ENCODE assay signal across 11 cellular contexts in genomic region chr7:127251048-127251451, GRCh38. TPM values are rescaled to one million over a fixed set of nuclear protein-coding genes. Genes with fewer than 3 reads are reported as not detected.
DNase-seq lines count a peak whose midpoint lies in the region; ATAC-seq and TF ChIP-seq lines count a peak whose summit lies in the region.
"Had no signal": no experiment of that assay in that cellular context is flagged by ENCODE, and none has a peak within 500 bp of the region (broad histone marks: within the 10 kb centered on the region; RNA-seq: fewer than 3 reads in every experiment).

No MANE protein-coding gene starts in this region.

- H3K23ac ChIP-seq in mesenchymal stem cell (ENCODE audit: low read length in 2 of 2): no peak overlapping the region

- H3K27ac ChIP-seq in cardiac muscle cell (no peak overlapping the region), heart right ventricle (no peak overlapping the region), mesenchymal stem cell (ENCODE audit: low read length, poor library complexity, severe bottlenecking) (no peak overlapping the region), transverse colon (no peak overlapping the region)
- H3K27ac ChIP-seq: gastroesophageal sphincter, neutrophil had no signal

- H3K4ac ChIP-seq in mesenchymal stem cell (ENCODE audit: low read depth in 1 of 2, low read length in 2 of 2): no peak overlapping the region

- TF ChIP-seq CTCF in cardiac muscle cell (IDR thresholded peaks at IDR 0.05; ENCODE audit: low read depth, low read length) (no peak), heart right ventricle (IDR thresholded peaks at IDR 0.05) (no peak), transverse colon (IDR thresholded peaks at IDR 0.05) (no peak)

- no peak overlapping the region for H3K18ac ChIP-seq in mesenchymal stem cell (ENCODE audit: low read depth in 1 of 2, low read length in 2 of 2)

- in situ Hi-C loops in transverse colon (cut with MboI; ENCODE audit: low pct_ligation_motif_present in 1 of 4, low pct_unique_long_range_greater_than_20kb in 1 of 4, low sequenced_read_pairs in 3 of 4): no loop called here

- H3K14ac ChIP-seq in mesenchymal stem cell (ENCODE audit: low read length in 2 of 2): no peak overlapping the region

- TF ChIP-seq EP300 in transverse colon (IDR thresholded peaks at IDR 0.05; ENCODE audit: low read depth): no peak

- no peaks in the 10 kb centered on the region for H3K36me3 ChIP-seq in cardiac muscle cell
- H3K36me3 ChIP-seq in heart right ventricle: no peaks in the 10 kb centered on the region
- no peaks in the 10 kb centered on the region for H3K36me3 ChIP-seq in mesenchymal stem cell (ENCODE audit: control insufficient read depth in 1 of 2, insufficient read depth in 2 of 2, low read depth in 1 of 2, low read length in 2 of 2)
- H3K36me3 ChIP-seq in transverse colon: no peaks in the 10 kb centered on the region
- H3K36me3 ChIP-seq: gastroesophageal sphincter, neutrophil had no signal

- H3K27ac Mint-ChIP-seq in activated T-helper 17 cell treated with anti-CD3 and anti-CD28 coated beads, Interleukin-2, amount 50 U/mL, for 72 hours: no peak overlapping the region

- H3K36me3 Mint-ChIP-seq in activated T-helper 17 cell treated with anti-CD3 and anti-CD28 coated beads, Interleukin-2, amount 50 U/mL, for 72 hours (ENCODE audit: low read depth): no peaks in the 10 kb centered on the region

- H3K9me3 ChIP-seq in cardiac muscle cell (ENCODE audit: low read depth): no peaks in the 10 kb centered on the region
- no peaks in the 10 kb centered on the region for H3K9me3 ChIP-seq in heart right ventricle
- no peaks in the 10 kb centered on the region for H3K9me3 ChIP-seq in mesenchymal stem cell (ENCODE audit: control insufficient read depth, low read length)
- H3K9me3 ChIP-seq in transverse colon: no peaks in the 10 kb centered on the region
- H3K9me3 ChIP-seq: gastroesophageal sphincter, neutrophil had no signal

- no peak overlapping the region for H2BK5ac ChIP-seq in mesenchymal stem cell (ENCODE audit: low read depth, low read length, poor library complexity, severe bottlenecking)

- no peak for DNase-seq in cardiac muscle cell (ENCODE audit: low read depth in 1 of 2, low spot score in 1 of 2)
- DNase-seq in heart right ventricle: no peak
- no peak for DNase-seq in mesenchymal stem cell
- no peak for DNase-seq in transverse colon
- DNase-seq in T-helper 1 cell: no peak
- DNase-seq: activated CD4-positive, CD25-positive, alpha-beta regulatory T cell treated with anti-CD3 and anti-CD28 coated beads, Interleukin-2, amount 50 U/mL, for 72 hours had no signal

- H2BK15ac ChIP-seq in mesenchymal stem cell (ENCODE audit: low read depth, poor library complexity, severe bottlenecking): no peak overlapping the region

- H3K27me3 ChIP-seq in cardiac muscle cell (peaks cover 92% of the 10 kb centered on the region), heart right ventricle (peaks cover 0 to 100% (median 92%) of the 10 kb centered on the region in 7 donors), mesenchymal stem cell (ENCODE audit: control insufficient read depth in 1 of 2, insufficient read depth in 1 of 2, low read length in 2 of 2) (peaks cover 73 to 85% of the 10 kb centered on the region in 2 experiments), transverse colon (peaks cover 58% of the 10 kb centered on the region)

- no peak overlapping the region for H4K8ac ChIP-seq in mesenchymal stem cell (ENCODE audit: low read length)

- WGBS in heart right ventricle, 2 donors: 4% methylated on average over 22 of the region's 22 CpGs
- 9% methylated on average over 16 of the region's 22 CpGs for WGBS in mesenchymal stem cell
- 6 to 11% methylated on average over 9 to 22 of the region's 22 CpGs for WGBS in transverse colon (ENCODE audit: low coverage in 1 of 2), 2 donors

- H3K4me3 ChIP-seq in cardiac muscle cell (peak overlapping the region; percentile 39), heart right ventricle (peak overlapping the region in 4 of 10 donors; percentile 11 to 72 (median 44)), mesenchymal stem cell (ENCODE audit: insufficient read depth in 1 of 2, low read depth in 1 of 2, low read length in 2 of 2) (no peak overlapping the region), transverse colon (peak overlapping the region in 3 of 4 donors; percentile 57 to 85 (median 68))

- H3K4me3 Mint-ChIP-seq in activated T-helper 17 cell treated with anti-CD3 and anti-CD28 coated beads, Interleukin-2, amount 50 U/mL, for 72 hours: peak overlapping the region; percentile 78

- TF ChIP-seq POLR2A in transverse colon (IDR thresholded peaks at IDR 0.05): no peak

- H3K79me1 ChIP-seq in mesenchymal stem cell (replicated peaks; ENCODE audit: low read length, poor library complexity, severe bottlenecking): no peaks in the 10 kb centered on the region

- no peak overlapping the region for H4K91ac ChIP-seq in mesenchymal stem cell (ENCODE audit: low read length)

- H3K4me1 Mint-ChIP-seq in activated T-helper 17 cell treated with anti-CD3 and anti-CD28 coated beads, Interleukin-2, amount 50 U/mL, for 72 hours: peaks cover 10% of the 10 kb centered on the region

- ATAC-seq in heart right ventricle: no peak
- no peak for ATAC-seq in activated T-helper 17 cell treated with anti-CD3 and anti-CD28 coated beads, Interleukin-2, amount 50 U/mL, for 72 hours (replicated peaks)
- ATAC-seq in HG02759 (IDR thresholded peaks at IDR 0.05; ENCODE audit: unreplicated experiment): no peak
- no peak for ATAC-seq in GM18511 (IDR thresholded peaks at IDR 0.05; ENCODE audit: unreplicated experiment)
- ATAC-seq: gastroesophageal sphincter had no signal

- H3K4me1 ChIP-seq in cardiac muscle cell (ENCODE audit: low read depth): peaks cover 2% of the 10 kb centered on the region
- peaks cover 10 to 29% (median 22%) of the 10 kb centered on the region in 9 donors for H3K4me1 ChIP-seq in heart right ventricle
- H3K4me1 ChIP-seq in mesenchymal stem cell (ENCODE audit: control insufficient read depth, insufficient read depth, low read depth, low read length): peaks cover 22% of the 10 kb centered on the region
- H3K4me1 ChIP-seq in transverse colon: peaks cover 9 to 30% (median 23%) of the 10 kb centered on the region in 4 donors

- no peak overlapping the region for H3K9ac ChIP-seq in mesenchymal stem cell (ENCODE audit: low read length)

- peaks cover 52% of the 10 kb centered on the region for H3K27me3 Mint-ChIP-seq in activated T-helper 17 cell treated with anti-CD3 and anti-CD28 coated beads, Interleukin-2, amount 50 U/mL, for 72 hours

- H2BK120ac ChIP-seq in mesenchymal stem cell (ENCODE audit: low read depth, low read length): no peak overlapping the region

- H2AK5ac ChIP-seq in mesenchymal stem cell (ENCODE audit: low read length, severe bottlenecking): no peak overlapping the region

- H2BK12ac ChIP-seq in mesenchymal stem cell (ENCODE audit: low read length in 2 of 2): no peak overlapping the region

- H3K9me3 Mint-ChIP-seq in activated T-helper 17 cell treated with anti-CD3 and anti-CD28 coated beads, Interleukin-2, amount 50 U/mL, for 72 hours: no peaks in the 10 kb centered on the region

- H3K4me2 ChIP-seq in mesenchymal stem cell (ENCODE audit: low read length, poor library complexity, severe bottlenecking): peak overlapping the region; percentile 50

- intact Hi-C loops in heart right ventricle (cut with DNase I): loop anchor here in 5 of 10 donors (5.0 to 10.0 kb wide), 4 partner anchors 146 to 446 kb away; no protein-coding TSS in a partner anchor
- intact Hi-C loops in transverse colon (cut with DNase I; ENCODE audit: low total_unique reads): no loop called here

- no peak overlapping the region for H2AFZ ChIP-seq in mesenchymal stem cell (ENCODE audit: low read depth, low read length)

RNA-seq across cellular contexts. Expression of gene GRM8, which starts 1.7 kb away (rescaled TPM):
- total RNA-seq in cardiac muscle cell (0.18 and 1.3 TPM in 2 replicates), heart right ventricle (under 1 TPM in 5 of 10 donors, not detected in 5; 0.13 to 0.68 (median 0.34) TPM), transverse colon (1 to 10 TPM in 2 of 4 donors, under 1 TPM in 2; 0.68 to 9.7 (median 2.9) TPM)
- polyA plus RNA-seq in cardiac muscle cell (0.92 and 2.0 TPM in 2 replicates), heart right ventricle (under 1 TPM; 0.16 to 0.37 TPM)
- not detected for total RNA-seq in activated T-helper 17 cell treated with anti-CD3 and anti-CD28 coated beads, Interleukin-2, amount 50 U/mL, for 72 hours
- polyA plus RNA-seq in mesenchymal stem cell (2013, experiment 1 of 2): not detected
- 0.04 TPM for polyA plus RNA-seq in mesenchymal stem cell (2013, experiment 2 of 2)

Comparison
In these comparisons a context has a peak if more than half of its experiments do, and no peak if none do; other contexts are left out.
1. H3K4me3 ChIP-seq: peak in cardiac muscle cell (single experiment) and transverse colon (3 of 4); none in mesenchymal stem cell (0 of 2).